ENCODE assay signal across 8 cellular contexts in the genomic region with DNA sequence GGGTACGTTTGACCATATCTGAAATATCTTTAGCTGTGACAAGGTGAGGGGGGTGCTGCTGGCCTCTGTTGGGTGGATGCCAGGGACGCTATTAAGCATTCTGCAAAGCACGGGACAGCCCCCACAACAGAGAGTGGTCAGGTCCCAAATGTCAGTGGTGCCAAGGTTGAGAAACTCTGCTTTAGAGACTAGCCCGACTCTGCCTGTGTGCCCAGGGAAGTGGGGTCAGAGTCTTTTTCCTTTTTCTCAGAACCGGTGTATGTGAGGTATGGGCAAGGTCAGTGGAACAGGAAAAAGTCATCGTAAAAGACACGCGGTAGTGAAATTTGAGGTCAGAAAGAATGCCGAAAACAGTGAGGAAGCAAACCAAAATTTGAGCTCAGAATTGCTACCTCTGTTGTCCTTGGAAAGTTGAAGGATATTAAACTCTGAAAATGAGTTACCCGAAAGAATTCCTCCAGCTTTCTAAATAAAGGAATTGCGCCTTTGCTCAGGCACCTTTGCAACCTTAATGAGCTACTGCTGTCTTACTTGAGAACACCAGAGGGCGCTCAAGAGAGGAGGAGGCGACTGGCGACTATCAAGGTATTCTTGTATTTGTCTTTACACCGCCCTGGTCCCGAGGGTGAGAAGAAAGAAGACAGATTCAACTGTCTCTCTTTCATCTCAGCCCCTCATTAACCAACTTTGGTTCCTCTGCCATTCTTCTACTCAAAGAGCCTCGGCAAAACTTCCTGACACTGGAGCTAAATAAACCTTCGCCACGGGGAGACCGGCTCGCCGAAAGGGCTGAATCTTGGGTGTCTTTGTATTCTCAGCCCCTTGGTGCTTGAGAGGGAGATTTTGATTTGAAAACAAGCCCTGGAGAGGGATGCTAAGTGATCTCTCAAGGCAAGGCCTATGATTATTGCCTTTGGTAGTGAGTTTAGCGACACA.
A peak's percentile ranks its signal among the peaks of the same experiment; 100 is the strongest.
DNase-seq lines count a peak whose midpoint lies in the region; ATAC-seq, FAIRE-seq and TF ChIP-seq lines count a peak whose summit lies in the region.

No MANE protein-coding gene starts in this region.

- peak overlapping the region; percentile 88 for H3K27ac Mint-ChIP-seq in activated naive CD4-positive, alpha-beta T cell treated with anti-CD3 and anti-CD28 coated beads, Interleukin-2, amount 50 U/mL, for 24 hours

- no peaks in the 10 kb centered on the region for H3K36me3 ChIP-seq in NT2/D1 (ENCODE audit: insufficient read depth, insufficient read length, low read length)
- no peaks in the 10 kb centered on the region for H3K36me3 ChIP-seq in small intestine (ENCODE audit: control insufficient read depth in 2 of 2, insufficient read depth in 2 of 2, low read length in 2 of 2)

- no peaks in the 10 kb centered on the region for H3K27me3 ChIP-seq in NT2/D1 (ENCODE audit: insufficient read depth, insufficient read length)
- H3K27me3 ChIP-seq in small intestine (ENCODE audit: control insufficient read depth in 2 of 2, insufficient read depth in 2 of 2, low read length in 2 of 2): no peaks in the 10 kb centered on the region

- H3K9me3 ChIP-seq in NT2/D1 (ENCODE audit: insufficient read depth, low read length): no peaks in the 10 kb centered on the region
- no peaks in the 10 kb centered on the region for H3K9me3 ChIP-seq in small intestine (ENCODE audit: control insufficient read depth, low read depth)

- 44 to 52% (median 48%) methylated on average over 23 of the region's 23 CpGs for WGBS in small intestine, 3 donors

- no peak overlapping the region for H3K4me3 Mint-ChIP-seq in activated naive CD4-positive, alpha-beta T cell treated with anti-CD3 and anti-CD28 coated beads, Interleukin-2, amount 50 U/mL, for 24 hours

- ATAC-seq in left cardiac atrium (peak; percentile 59 to 70), HG03521 (IDR thresholded peaks at IDR 0.05; ENCODE audit: unreplicated experiment) (no peak)

- FAIRE-seq in small intestine (lab: Jason Lieb, UNC): no peak

- CTCF ChIA-PET in HEK293T (lab: Yijun Ruan, JAX): interaction anchor here (0.5 to 1.4 kb wide), 24 partner anchors 9 to 505 kb away, joined by 3 to 9 read pairs (median 4); no protein-coding TSS in a partner anchor

- intact Hi-C loops in left cardiac atrium (cut with DNase I): loop anchor here (2.0 to 10.0 kb wide), 3 partner anchors 187 to 256 kb away; no protein-coding TSS in a partner anchor

- no peaks in the 10 kb centered on the region for H3K9me3 Mint-ChIP-seq in activated naive CD4-positive, alpha-beta T cell treated with anti-CD3 and anti-CD28 coated beads, Interleukin-2, amount 50 U/mL, for 24 hours

- H3K4me1 Mint-ChIP-seq in activated naive CD4-positive, alpha-beta T cell treated with anti-CD3 and anti-CD28 coated beads, Interleukin-2, amount 50 U/mL, for 24 hours: peaks cover 3% of the 10 kb centered on the region

- no peaks in the 10 kb centered on the region for H3K27me3 Mint-ChIP-seq in activated naive CD4-positive, alpha-beta T cell treated with anti-CD3 and anti-CD28 coated beads, Interleukin-2, amount 50 U/mL, for 24 hours

- H3K9ac ChIP-seq in NT2/D1 (ENCODE audit: insufficient read length, low read depth): no peak overlapping the region

- H3K27ac ChIP-seq in small intestine (ENCODE audit: low read depth in 1 of 2, low read length in 1 of 2): no peak overlapping the region

- POLR2A ChIA-PET in HEK293T (lab: Yijun Ruan, JAX): no interaction called here

- DNase-seq in COR-L47 (lab: John Stamatoyannopoulos, UW) (peak; percentile 30), HEK293T (ENCODE audit: extremely low spot score) (peak; percentile 79), NT2/D1 (ENCODE audit: low read depth, low spot score) (peak; percentile 77), left cardiac atrium (peak; percentile 26), small intestine (peak; percentile 56), ecto neural progenitor cell (ENCODE audit: low spot score) (no peak)

- H3K4me3 ChIP-seq in NT2/D1 (ENCODE audit: insufficient read length, low read depth) (no peak overlapping the region), small intestine (ENCODE audit: low read depth in 1 of 2, low read length in 2 of 2) (no peak overlapping the region)

- H3K4me1 ChIP-seq in NT2/D1 (ENCODE audit: insufficient read depth, insufficient read length) (no peaks in the 10 kb centered on the region), small intestine (ENCODE audit: control insufficient read depth in 2 of 2, insufficient read depth in 1 of 2, low read depth in 1 of 2, low read length in 1 of 2) (no peaks in the 10 kb centered on the region)

- H3K36me3 Mint-ChIP-seq in activated naive CD4-positive, alpha-beta T cell treated with anti-CD3 and anti-CD28 coated beads, Interleukin-2, amount 50 U/mL, for 24 hours: no peaks in the 10 kb centered on the region

TF ChIP-seq in HEK293T, 16 proteins besides CTCF, POLR2A, EP300 and RAD21:
- TF ChIP-seq ARNT (IDR thresholded peaks at IDR 0.05): no peak
- peak; percentile 80 for TF ChIP-seq L3MBTL2 (conservative IDR thresholded peaks at IDR 0.05)
